In genomic region chr1:168822911-168823310, GRCh38 we compare ENCODE assay signal across 21 cellular contexts.
"Had no signal": no experiment of that assay in that cellular context is flagged by ENCODE, and none has a peak within 500 bp of the region (broad histone marks: within the 10 kb centered on the region; RNA-seq: fewer than 3 reads in every experiment).

No MANE protein-coding gene starts in this region.

- H3K27ac ChIP-seq: hepatocyte, lower lobe of right lung, parathyroid adenoma, psoas muscle, right lobe of liver, tibial nerve, uterus had no signal

- H3K9me3 ChIP-seq: lower lobe of right lung, psoas muscle, right lobe of liver, tibial nerve, uterus had no signal

- DNase-seq: islet precursor cell; lower lobe of right lung; mammary epithelial cell; mesenchymal stem cell; naive thymus-derived CD8-positive, alpha-beta T cell; nucleus accumbens; psoas muscle; right lobe of liver; stimulated activated CD4-positive, alpha-beta T cell treated with anti-CD3 and anti-CD28 coated beads, Interleukin-1b, Interleukin-23, amount 100 ng/mL, for 48 hours; stimulated activated CD4-positive, alpha-beta T cell treated with anti-CD3 and anti-CD28 coated beads, Interleukin-2, amount 100 ng/mL, for 48 hours; stimulated activated CD4-positive, alpha-beta T cell treated with anti-CD3 and anti-CD28 coated beads, Interleukin-4, amount 100 ng/mL, for 4 hours; stimulated activated CD8-positive, alpha-beta memory T cell treated with anti-CD3 and anti-CD28 coated beads, Interleukin-4, amount 100 ng/mL, for 48 hours; stimulated activated naive CD4-positive, alpha-beta T cell treated with Interleukin-2 at 50 U/mL for 16 hours; stimulated activated naive CD8-positive, alpha-beta T cell treated with anti-CD3 and anti-CD28 coated beads, Interleukin-15, amount 100 ng/mL, for 72 hours; substantia nigra; uterus had no signal

- ATAC-seq: lower lobe of right lung; naive thymus-derived CD8-positive, alpha-beta T cell; psoas muscle; right lobe of liver; stimulated activated memory B cell treated with anti-CD40 and anti-IgM and Interleukin-4, amounts not matched to agents 10 μg/mL and 1 μg/mL and 100 μg/mL, for 72 hours; stimulated activated naive CD8-positive, alpha-beta T cell treated with anti-CD3 and anti-CD28 coated beads, Interleukin-15, amount 100 ng/mL, for 72 hours had no signal

- H3K4me1 ChIP-seq: lower lobe of right lung, parathyroid adenoma, psoas muscle, right lobe of liver, tibial nerve, uterus had no signal

- H3K4me3 ChIP-seq: hepatocyte, lower lobe of right lung, psoas muscle, right lobe of liver, smooth muscle cell, tibial nerve, uterus had no signal

- H3K36me3 ChIP-seq: lower lobe of right lung, right lobe of liver, tibial nerve, uterus had no signal

- H3K27me3 ChIP-seq: hepatocyte, right lobe of liver, tibial nerve, uterus had no signal
